ENCODE assay signal across 32 cellular contexts in the genomic region with DNA sequence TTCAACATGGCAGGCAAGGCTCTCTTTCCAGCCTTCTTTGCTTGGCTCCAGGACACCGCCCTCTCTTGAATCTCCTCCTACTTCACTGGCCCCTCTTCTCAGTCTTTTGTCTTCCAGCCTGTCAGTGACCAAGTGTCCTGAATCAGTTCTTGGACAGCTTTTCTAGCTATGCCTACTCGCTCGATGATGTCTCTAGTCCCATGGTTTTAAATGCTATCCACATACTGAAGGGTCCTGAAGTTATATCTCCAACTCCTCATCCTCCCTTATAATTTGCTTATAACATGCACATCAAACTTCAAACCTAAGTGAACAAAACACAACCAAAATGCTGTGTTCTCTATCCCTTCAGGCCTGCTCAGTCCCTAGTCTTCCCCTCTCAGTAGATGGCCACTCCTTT. TPM values are rescaled to one million over a fixed set of nuclear protein-coding genes. Genes with fewer than 3 reads are reported as not detected.
"Had no signal": no experiment of that assay in that cellular context is flagged by ENCODE, and none has a peak within 500 bp of the region (broad histone marks: within the 10 kb centered on the region; RNA-seq: fewer than 3 reads in every experiment).

No MANE protein-coding gene starts in this region.

- DNase-seq: activated CD4-positive, alpha-beta T cell treated with anti-CD3 and anti-CD28 coated beads for 1 hour; activated CD4-positive, alpha-beta T cell treated with anti-CD3 and anti-CD28 coated beads for 4 hours; activated CD4-positive, alpha-beta T cell treated with anti-CD3 and anti-CD28 coated beads, Interleukin-2, amount 10 ng/mL, durations not matched to agents 7 days and 5 days; activated CD4-positive, alpha-beta T cell treated with anti-CD3 and anti-CD28 coated beads, Interleukin-2, amount 50 U/mL, for 4 hours; activated CD8-positive, alpha-beta memory T cell treated with anti-CD3 and anti-CD28 coated beads for 24 hours; activated CD8-positive, alpha-beta T cell treated with anti-CD3 and anti-CD28 coated beads for 36 hours; activated gamma-delta T cell; activated naive CD4-positive, alpha-beta T cell; activated naive CD4-positive, alpha-beta T cell treated with anti-CD3 and anti-CD28 coated beads, Interleukin-2, amount 10 ng/mL, durations not matched to agents 7 days and 5 days; activated naive CD8-positive, alpha-beta T cell treated with anti-CD3 and anti-CD28 coated beads, Interleukin-2, amount 10 ng/mL, durations not matched to agents 7 days and 5 days; activated T-cell treated with anti-CD3 and anti-CD28 coated beads, Interleukin-2, amount 50 U/mL, for 4 hours; central memory CD4-positive, alpha-beta T cell; cerebellar nuclear complex; colonic mucosa; effector CD8-positive, alpha-beta T cell; esophagus squamous epithelium; foreskin melanocyte; heart right ventricle; T-helper 2 cell had no signal

- H3K9me3 ChIP-seq: ascending aorta, breast epithelium, colonic mucosa, esophagus squamous epithelium, gastroesophageal sphincter, heart right ventricle had no signal

- H3K4me3 ChIP-seq: ascending aorta, breast epithelium, cardiac muscle cell, colonic mucosa, esophagus squamous epithelium, gastroesophageal sphincter, heart right ventricle, hepatocyte had no signal

- H3K36me3 ChIP-seq: ascending aorta, breast epithelium, cardiac muscle cell, colonic mucosa, esophagus squamous epithelium, gastroesophageal sphincter, heart right ventricle had no signal

- FAIRE-seq: endometrium, endothelial cell of umbilical vein had no signal

- H3K27ac Mint-ChIP-seq: activated CD4-positive, alpha-beta T cell treated with anti-CD3 and anti-CD28 coated beads, Interleukin-2, amount 10 ng/mL, durations not matched to agents 7 days and 5 days; activated CD8-positive, alpha-beta T cell treated with anti-CD3 and anti-CD28 coated beads for 36 hours; activated naive CD4-positive, alpha-beta T cell treated with anti-CD3 and anti-CD28 coated beads, Interleukin-2, amount 10 ng/mL, durations not matched to agents 7 days and 5 days; activated naive CD4-positive, alpha-beta T cell treated with anti-CD3 and anti-CD28 coated beads, Interleukin-2, amount 50 U/mL, for 72 hours; activated naive CD8-positive, alpha-beta T cell treated with anti-CD3 and anti-CD28 coated beads, Interleukin-2, amount 10 ng/mL, durations not matched to agents 7 days and 5 days; activated T-helper 17 cell treated with anti-CD3 and anti-CD28 coated beads, Interleukin-2, amount 50 U/mL, for 72 hours; brain had no signal

- H3K4me1 ChIP-seq: breast epithelium, colonic mucosa had no signal

- H3K4me2 ChIP-seq: hepatocyte had no signal

- H3K4me3 Mint-ChIP-seq: activated CD4-positive, alpha-beta T cell treated with anti-CD3 and anti-CD28 coated beads, Interleukin-2, amount 10 ng/mL, durations not matched to agents 7 days and 5 days; activated CD8-positive, alpha-beta T cell treated with anti-CD3 and anti-CD28 coated beads for 36 hours; activated naive CD4-positive, alpha-beta T cell treated with anti-CD3 and anti-CD28 coated beads, Interleukin-2, amount 10 ng/mL, durations not matched to agents 7 days and 5 days; activated naive CD8-positive, alpha-beta T cell treated with anti-CD3 and anti-CD28 coated beads, Interleukin-2, amount 10 ng/mL, durations not matched to agents 7 days and 5 days; activated T-cell treated with anti-CD3 and anti-CD28 coated beads, Interleukin-2, amount 50 U/mL, for 4 hours; activated T-helper 17 cell treated with anti-CD3 and anti-CD28 coated beads, Interleukin-2, amount 50 U/mL, for 72 hours; brain had no signal

- H3K9me3 Mint-ChIP-seq: activated CD4-positive, alpha-beta T cell treated with anti-CD3 and anti-CD28 coated beads, Interleukin-2, amount 10 ng/mL, durations not matched to agents 7 days and 5 days; activated CD8-positive, alpha-beta T cell treated with anti-CD3 and anti-CD28 coated beads for 36 hours; activated naive CD4-positive, alpha-beta T cell treated with anti-CD3 and anti-CD28 coated beads, Interleukin-2, amount 10 ng/mL, durations not matched to agents 7 days and 5 days; activated naive CD4-positive, alpha-beta T cell treated with anti-CD3 and anti-CD28 coated beads, Interleukin-2, amount 50 U/mL, for 72 hours; activated naive CD8-positive, alpha-beta T cell treated with anti-CD3 and anti-CD28 coated beads, Interleukin-2, amount 10 ng/mL, durations not matched to agents 7 days and 5 days; activated T-cell treated with anti-CD3 and anti-CD28 coated beads, Interleukin-2, amount 50 U/mL, for 4 hours; activated T-helper 17 cell treated with anti-CD3 and anti-CD28 coated beads, Interleukin-2, amount 50 U/mL, for 72 hours had no signal

- H3K27ac ChIP-seq: ascending aorta, breast epithelium, cardiac muscle cell, colonic mucosa, epithelial cell of prostate, esophagus squamous epithelium, gastroesophageal sphincter, heart right ventricle, hepatocyte had no signal

- ATAC-seq: activated CD8-positive, alpha-beta T cell treated with anti-CD3 and anti-CD28 coated beads for 36 hours; activated naive CD4-positive, alpha-beta T cell treated with anti-CD3 and anti-CD28 coated beads, Interleukin-2, amount 50 U/mL, for 72 hours; activated T-cell treated with anti-CD3 and anti-CD28 coated beads, Interleukin-2, amount 50 U/mL, for 4 hours; activated T-helper 17 cell treated with anti-CD3 and anti-CD28 coated beads, Interleukin-2, amount 50 U/mL, for 72 hours; gastroesophageal sphincter; heart right ventricle had no signal

- H3K27me3 ChIP-seq: ascending aorta, breast epithelium, colonic mucosa had no signal

- H3K27me3 Mint-ChIP-seq: activated CD8-positive, alpha-beta T cell treated with anti-CD3 and anti-CD28 coated beads for 36 hours; activated naive CD8-positive, alpha-beta T cell treated with anti-CD3 and anti-CD28 coated beads, Interleukin-2, amount 10 ng/mL, durations not matched to agents 7 days and 5 days; activated T-helper 17 cell treated with anti-CD3 and anti-CD28 coated beads, Interleukin-2, amount 50 U/mL, for 72 hours had no signal

- H2AFZ ChIP-seq: hepatocyte had no signal

- H3K79me2 ChIP-seq: hepatocyte had no signal

- H3K36me3 Mint-ChIP-seq: activated naive CD4-positive, alpha-beta T cell treated with anti-CD3 and anti-CD28 coated beads, Interleukin-2, amount 10 ng/mL, durations not matched to agents 7 days and 5 days; activated naive CD4-positive, alpha-beta T cell treated with anti-CD3 and anti-CD28 coated beads, Interleukin-2, amount 50 U/mL, for 72 hours; activated naive CD8-positive, alpha-beta T cell treated with anti-CD3 and anti-CD28 coated beads, Interleukin-2, amount 10 ng/mL, durations not matched to agents 7 days and 5 days; brain had no signal

RNA-seq across cellular contexts. Expression of a gene that starts 5.0 kb away (rescaled TPM):
- total RNA-seq: endothelial cell of umbilical vein, glomerular endothelial cell had no signal
- polyA plus RNA-seq: fibroblast of lung had no signal
